ENCODE assay signal across 11 cellular contexts in the genomic region with DNA sequence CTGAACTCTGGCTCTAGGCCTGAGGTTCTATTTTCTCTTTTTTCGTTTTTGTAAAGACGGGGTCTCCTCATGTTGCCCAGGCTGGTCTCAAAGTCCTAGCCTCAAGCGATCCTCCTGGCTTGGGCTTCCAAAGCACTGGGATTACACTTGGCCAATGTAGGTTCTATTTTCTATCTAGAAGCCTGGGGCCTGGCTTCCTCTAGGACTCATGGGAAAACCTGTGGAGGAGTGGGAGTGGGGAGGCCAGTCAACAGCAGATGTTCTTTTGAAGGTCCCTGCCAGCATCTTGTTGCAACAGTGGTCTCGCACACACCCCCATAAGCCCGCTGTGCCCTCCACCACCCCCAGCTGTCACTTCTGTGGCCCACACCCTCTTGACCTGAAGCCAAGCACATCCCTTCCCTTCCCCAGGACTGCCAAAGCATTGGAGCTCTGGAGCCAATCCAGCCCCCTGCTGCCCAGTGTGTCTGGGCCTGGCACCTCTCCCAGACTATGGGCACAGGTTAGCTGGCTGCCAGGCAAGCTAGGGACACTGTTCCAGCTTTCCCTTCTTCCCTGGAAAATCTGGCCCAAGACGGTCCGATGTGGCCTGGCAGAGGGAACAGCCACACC. TPM values are rescaled to one million over a fixed set of nuclear protein-coding genes. Genes with fewer than 3 reads are reported as not detected.
A peak's percentile ranks its signal among the peaks of the same experiment; 100 is the strongest.
DNase-seq lines count a peak whose midpoint lies in the region; ATAC-seq lines count a peak whose summit lies in the region.
"Had no signal": no experiment of that assay in that cellular context is flagged by ENCODE, and none has a peak within 500 bp of the region (broad histone marks: within the 10 kb centered on the region; RNA-seq: fewer than 3 reads in every experiment).

No MANE protein-coding gene starts in this region.

- no peak overlapping the region for H3K27ac ChIP-seq in substantia nigra (ENCODE audit: low read depth, low read length, poor library complexity, severe bottlenecking)

- H3K4me1 Mint-ChIP-seq in T-helper 2 cell treated with Interferon-gamma antibody and Interleukin-4, amounts not matched to agents 5 μg/mL and 100 μg/mL, for 36 hours (ENCODE audit: low read depth): peaks cover 20% of the 10 kb centered on the region
- peaks cover 22 to 26% (median 25%) of the 10 kb centered on the region in 3 donors for H3K4me1 Mint-ChIP-seq in T-cell

- H3K4me3 Mint-ChIP-seq in T-helper 2 cell treated with Interferon-gamma antibody and Interleukin-4, amounts not matched to agents 5 μg/mL and 100 μg/mL, for 36 hours: peak overlapping the region; percentile 55
- peak overlapping the region; percentile 34 to 87 (median 51) for H3K4me3 Mint-ChIP-seq in T-cell
- H3K4me3 Mint-ChIP-seq: activated CD4-positive, alpha-beta memory T cell treated with anti-CD3 and anti-CD28 coated beads for 36 hours had no signal

- CTCF ChIA-PET in T-cell (lab: Charles Lee): interaction anchor here (0.5 to 0.7 kb wide), 2 partner anchors 80 to 136 kb away, joined by 3 to 9 read pairs; no protein-coding TSS in a partner anchor

- no peak for DNase-seq in T-helper 2 cell treated with Interferon-gamma antibody and Interleukin-4, amounts not matched to agents 5 μg/mL and 100 μg/mL, for 36 hours (ENCODE audit: low spot score)
- DNase-seq in T-helper 2 cell (no peak), T-cell (no peak), hypothalamus (lab: John Stamatoyannopoulos, UW) (peak in 45 of 51 donors; percentile 6 to 84 (median 58)), substantia nigra (lab: John Stamatoyannopoulos, UW) (peak in 42 of 49 donors; percentile 4 to 96 (median 62)), epidermal melanocyte (ENCODE audit: insufficient read length, low spot score) (no peak)
- DNase-seq: activated CD4-positive, alpha-beta memory T cell treated with anti-CD3 and anti-CD28 coated beads for 36 hours; effector memory CD4-positive, alpha-beta T cell had no signal

- no peak overlapping the region for H3K27ac Mint-ChIP-seq in T-helper 2 cell treated with Interferon-gamma antibody and Interleukin-4, amounts not matched to agents 5 μg/mL and 100 μg/mL, for 36 hours
- H3K27ac Mint-ChIP-seq in T-cell: peak overlapping the region in 1 of 2 donors; percentile 3
- H3K27ac Mint-ChIP-seq: activated CD4-positive, alpha-beta memory T cell treated with anti-CD3 and anti-CD28 coated beads for 36 hours had no signal

- peaks cover 13% of the 10 kb centered on the region for H3K27me3 Mint-ChIP-seq in T-helper 2 cell treated with Interferon-gamma antibody and Interleukin-4, amounts not matched to agents 5 μg/mL and 100 μg/mL, for 36 hours (ENCODE audit: low read depth)
- H3K27me3 Mint-ChIP-seq in T-cell: peaks cover 4 to 5% of the 10 kb centered on the region in 2 donors
- H3K27me3 Mint-ChIP-seq: activated CD4-positive, alpha-beta memory T cell treated with anti-CD3 and anti-CD28 coated beads for 36 hours had no signal

- H3K36me3 Mint-ChIP-seq in T-helper 2 cell treated with Interferon-gamma antibody and Interleukin-4, amounts not matched to agents 5 μg/mL and 100 μg/mL, for 36 hours (ENCODE audit: low read depth): peaks cover 5% of the 10 kb centered on the region
- no peaks in the 10 kb centered on the region for H3K36me3 Mint-ChIP-seq in T-cell

- H3K9me3 Mint-ChIP-seq in T-helper 2 cell treated with Interferon-gamma antibody and Interleukin-4, amounts not matched to agents 5 μg/mL and 100 μg/mL, for 36 hours: no peaks in the 10 kb centered on the region
- H3K9me3 Mint-ChIP-seq in T-cell: no peaks in the 10 kb centered on the region
- H3K9me3 Mint-ChIP-seq: activated CD4-positive, alpha-beta memory T cell treated with anti-CD3 and anti-CD28 coated beads for 36 hours had no signal

- no peak for ATAC-seq in T-cell (replicated peaks in 1 of 4)
- ATAC-seq in GM21786 (IDR thresholded peaks at IDR 0.05; ENCODE audit: unreplicated experiment): no peak
- ATAC-seq in GM18868 (IDR thresholded peaks at IDR 0.05; ENCODE audit: unreplicated experiment): no peak

- POLR2A ChIA-PET in T-cell (lab: Charles Lee): no interaction called here

RNA-seq across cellular contexts. Expression of a gene that starts 1.9 kb away (rescaled TPM):
- 10 to 100 TPM in 4 of 5 donors, 1 to 10 TPM in 1; 7.7 to 18.1 (median 13.0) TPM for total RNA-seq in T-cell

RNA-seq across cellular contexts. Expression of a gene that starts 17.3 kb away (rescaled TPM):
- total RNA-seq in T-cell: 10 to 100 TPM; 14.5 to 24.3 (median 18.8) TPM

RNA-seq across cellular contexts. Expression of a gene that starts 37.9 kb away (rescaled TPM):
- 10 to 100 TPM; 66.9 to 90.0 (median 71.2) TPM for total RNA-seq in T-cell

RNA-seq across cellular contexts. Expression of a gene that starts 38.1 kb away (rescaled TPM):
- 10 to 100 TPM in 4 of 5 donors, 1 to 10 TPM in 1; 9.1 to 16.4 (median 14.7) TPM for total RNA-seq in T-cell

RNA-seq across cellular contexts. Expression of a gene that starts 48.7 kb away (rescaled TPM):
- under 1 TPM in 2 of 5 donors, not detected in 3; 0.26 to 0.50 TPM for total RNA-seq in T-cell
- total RNA-seq: activated CD4-positive, alpha-beta memory T cell treated with anti-CD3 and anti-CD28 coated beads for 36 hours; mesenteric fat pad had no signal

Comparison
In these comparisons a context has a peak if more than half of its experiments do, and no peak if none do; other contexts are left out.
1. DNase-seq: peak in hypothalamus (45 of 51) and substantia nigra (42 of 49); none in T-helper 2 cell treated with Interferon-gamma antibody and Interleukin-4, amounts not matched to agents 5 μg/mL and 100 μg/mL, for 36 hours (single experiment), T-helper 2 cell (0 of 5), T-cell (0 of 34) and epidermal melanocyte (single experiment).